In the genomic region with DNA sequence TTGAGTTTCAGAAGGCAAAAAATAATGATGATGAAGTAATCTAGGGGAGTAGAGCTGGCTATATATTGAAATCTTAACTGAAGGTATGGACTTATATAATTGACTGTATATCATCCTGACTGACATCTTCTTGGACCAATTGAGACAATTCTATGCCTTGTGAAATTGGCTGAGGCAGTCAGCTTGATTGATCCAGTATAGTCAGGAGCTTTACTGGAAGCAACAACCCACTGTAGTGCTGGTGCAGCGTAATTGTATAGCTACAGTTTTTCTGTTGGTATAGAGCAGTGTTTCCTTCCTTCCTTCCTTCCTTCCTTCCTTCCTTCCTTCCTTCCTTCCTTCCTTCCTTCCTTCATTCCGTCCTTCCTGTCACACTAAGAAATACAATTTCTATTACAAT, we compare ENCODE assay signal across 25 cellular contexts.
"Had no signal": no experiment of that assay in that cellular context is flagged by ENCODE, and none has a peak within 500 bp of the region (broad histone marks: within the 10 kb centered on the region; RNA-seq: fewer than 3 reads in every experiment).

No MANE protein-coding gene starts in this region.

- DNase-seq: colonic mucosa; cortex of kidney; effector CD8-positive, alpha-beta T cell; effector memory CD8-positive, alpha-beta T cell; endodermal cell; erythroblast; esophagus squamous epithelium; foreskin fibroblast; foreskin melanocyte; gastrocnemius medialis; glutamatergic neuron; head of caudate nucleus; heart right ventricle; hippocampal formation; left cardiac atrium; left lung; left ventricle myocardium superior; lower lobe of right lung; mesenchymal stem cell; midbrain; naive thymus-derived CD4-positive, alpha-beta T cell had no signal

- H3K36me3 ChIP-seq: colonic mucosa, esophagus squamous epithelium, gastrocnemius medialis, heart right ventricle, left lung, lower lobe of right lung had no signal

- H3K4me3 ChIP-seq: colonic mucosa, esophagus squamous epithelium, gastrocnemius medialis, heart right ventricle, left lung, lower lobe of right lung had no signal

- H3K27ac ChIP-seq: colonic mucosa, epithelial cell of prostate, esophagus squamous epithelium, gastrocnemius medialis, heart right ventricle, left lung, lower lobe of right lung had no signal

- H3K27me3 ChIP-seq: colonic mucosa, esophagus squamous epithelium, gastrocnemius medialis, heart right ventricle, left lung had no signal

- FAIRE-seq: endometrium, islet of Langerhans, keratinocyte had no signal

- H3K4me1 ChIP-seq: colonic mucosa, esophagus squamous epithelium, gastrocnemius medialis, heart right ventricle, left lung, lower lobe of right lung had no signal

- H3K9me3 ChIP-seq: colonic mucosa, esophagus squamous epithelium, gastrocnemius medialis, heart right ventricle, lower lobe of right lung had no signal
